In the genomic region with DNA sequence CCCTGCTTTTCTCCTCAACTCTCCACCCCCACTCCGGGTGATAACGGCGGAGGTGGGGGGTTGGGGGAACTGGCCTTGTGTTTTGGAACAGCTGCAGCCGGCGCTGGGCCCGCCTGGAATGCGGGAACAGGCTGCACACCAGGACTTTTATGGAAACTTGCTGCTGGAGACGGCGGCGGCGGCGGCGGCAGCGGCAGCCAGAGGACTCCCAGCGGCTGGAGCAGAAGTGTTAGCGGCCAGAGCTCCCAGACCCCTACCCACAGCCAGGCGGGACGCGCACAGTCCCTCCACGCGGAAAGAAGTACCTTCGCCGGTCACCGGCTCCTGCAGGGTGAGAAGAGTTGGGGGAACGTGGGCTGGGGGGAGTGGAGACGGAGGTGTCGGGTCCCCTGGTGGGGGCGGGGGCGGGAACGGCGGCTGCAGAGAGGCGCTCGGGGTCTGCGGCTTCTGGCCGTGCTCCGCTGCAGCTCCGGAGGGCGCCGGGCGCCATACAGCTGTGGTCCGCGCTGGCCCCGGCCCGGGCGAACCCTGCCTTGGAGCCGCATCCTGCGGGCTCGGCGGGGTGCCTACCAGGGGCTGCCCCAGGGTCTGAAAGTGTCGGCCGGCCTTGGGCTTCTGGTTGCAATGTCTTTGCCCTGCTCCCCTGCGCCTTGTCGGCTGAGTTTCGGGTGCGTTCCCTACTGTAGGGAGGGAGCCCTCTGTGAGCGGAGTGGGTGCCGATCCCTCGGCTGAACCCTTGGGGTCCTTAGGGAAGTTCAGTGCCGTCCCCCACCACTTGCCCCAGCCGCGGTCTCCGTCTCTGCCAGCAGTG, we compare ENCODE assay signal across 1 cellular context.
TF ChIP-seq lines count a peak whose summit lies in the region.

A gene (plus strand): TSS at position 196 of the 811 bp plus-strand sequence. CDS start 27,483 bp downstream, outside the sequence.

TF ChIP-seq in Ishikawa, 13 proteins besides CTCF, POLR2A, EP300 and RAD21 (continued from another document):
- TF ChIP-seq, protein P1, sequence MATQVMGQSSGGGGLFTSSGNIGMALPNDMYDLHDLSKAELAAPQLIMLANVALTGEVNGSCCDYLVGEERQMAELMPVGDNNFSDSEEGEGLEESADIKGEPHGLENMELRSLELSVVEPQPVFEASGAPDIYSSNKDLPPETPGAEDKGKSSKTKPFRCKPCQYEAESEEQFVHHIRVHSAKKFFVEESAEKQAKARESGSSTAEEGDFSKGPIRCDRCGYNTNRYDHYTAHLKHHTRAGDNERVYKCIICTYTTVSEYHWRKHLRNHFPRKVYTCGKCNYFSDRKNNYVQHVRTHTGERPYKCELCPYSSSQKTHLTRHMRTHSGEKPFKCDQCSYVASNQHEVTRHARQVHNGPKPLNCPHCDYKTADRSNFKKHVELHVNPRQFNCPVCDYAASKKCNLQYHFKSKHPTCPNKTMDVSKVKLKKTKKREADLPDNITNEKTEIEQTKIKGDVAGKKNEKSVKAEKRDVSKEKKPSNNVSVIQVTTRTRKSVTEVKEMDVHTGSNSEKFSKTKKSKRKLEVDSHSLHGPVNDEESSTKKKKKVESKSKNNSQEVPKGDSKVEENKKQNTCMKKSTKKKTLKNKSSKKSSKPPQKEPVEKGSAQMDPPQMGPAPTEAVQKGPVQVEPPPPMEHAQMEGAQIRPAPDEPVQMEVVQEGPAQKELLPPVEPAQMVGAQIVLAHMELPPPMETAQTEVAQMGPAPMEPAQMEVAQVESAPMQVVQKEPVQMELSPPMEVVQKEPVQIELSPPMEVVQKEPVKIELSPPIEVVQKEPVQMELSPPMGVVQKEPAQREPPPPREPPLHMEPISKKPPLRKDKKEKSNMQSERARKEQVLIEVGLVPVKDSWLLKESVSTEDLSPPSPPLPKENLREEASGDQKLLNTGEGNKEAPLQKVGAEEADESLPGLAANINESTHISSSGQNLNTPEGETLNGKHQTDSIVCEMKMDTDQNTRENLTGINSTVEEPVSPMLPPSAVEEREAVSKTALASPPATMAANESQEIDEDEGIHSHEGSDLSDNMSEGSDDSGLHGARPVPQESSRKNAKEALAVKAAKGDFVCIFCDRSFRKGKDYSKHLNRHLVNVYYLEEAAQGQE (IDR thresholded peaks at IDR 0.05; ENCODE audit: low read depth), result no peak
- peak; percentile 73; the same call in 1 of the 2 replicates for TF ChIP-seq ZBTB7A (IDR thresholded peaks at IDR 0.05; ENCODE audit: low read depth)
- TF ChIP-seq, protein P2, sequence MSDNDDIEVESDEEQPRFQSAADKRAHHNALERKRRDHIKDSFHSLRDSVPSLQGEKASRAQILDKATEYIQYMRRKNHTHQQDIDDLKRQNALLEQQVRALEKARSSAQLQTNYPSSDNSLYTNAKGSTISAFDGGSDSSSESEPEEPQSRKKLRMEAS (IDR thresholded peaks at IDR 0.05), result peak; percentile 11; the same call in 1 of the 2 replicates
- 0 out of 2 replicates have a peak, but pooled peaks have one; percentile 7 for TF ChIP-seq YY1 (IDR thresholded peaks at IDR 0.05; ENCODE audit: low read depth)
- TF ChIP-seq NFIC (IDR thresholded peaks at IDR 0.05), result 0 out of 2 replicates have a peak, but pooled peaks have one; percentile 16
